Comparison of ENCODE assay signal across 8 cellular contexts in the genomic region with DNA sequence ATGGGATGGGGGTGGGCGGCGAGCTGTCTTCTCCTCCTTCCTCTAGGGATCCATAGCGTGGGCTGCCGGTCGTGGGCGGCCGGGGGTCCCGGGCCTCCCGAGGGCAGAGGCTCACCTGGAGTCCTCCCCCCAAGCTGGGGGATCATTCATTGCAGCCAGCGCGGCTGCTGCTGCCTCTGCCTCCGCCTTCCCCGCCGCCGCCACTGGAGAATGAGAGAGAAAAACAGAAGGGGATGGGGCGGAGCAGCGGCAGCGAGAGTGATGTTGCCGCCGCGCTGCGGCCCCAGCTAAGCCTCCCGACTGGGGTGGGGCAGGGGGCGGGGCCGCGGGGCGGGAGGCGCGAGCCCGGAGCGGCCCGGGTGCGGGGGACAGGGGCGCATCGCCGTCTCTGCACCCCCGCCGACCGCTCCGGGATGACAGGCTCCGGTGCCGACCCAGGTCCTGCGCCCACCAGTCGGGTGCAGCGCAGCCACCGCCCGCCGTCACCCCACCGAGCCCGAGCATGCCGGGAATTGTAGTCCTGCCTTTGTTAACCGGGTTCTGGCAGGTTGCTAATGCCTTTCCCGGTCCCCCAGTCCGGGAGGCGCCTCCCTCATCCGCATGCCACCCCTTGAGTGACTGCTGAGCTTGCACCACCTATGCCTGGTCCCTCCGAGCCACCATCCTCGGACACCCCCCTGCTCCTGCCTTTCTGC. TPM values are rescaled to one million over a fixed set of nuclear protein-coding genes. Genes with fewer than 3 reads are reported as not detected.
A peak's percentile ranks its signal among the peaks of the same experiment; 100 is the strongest.
DNase-seq lines count a peak whose midpoint lies in the region; ATAC-seq and TF ChIP-seq lines count a peak whose summit lies in the region.

Gene KIF3C (minus strand): TSS at position 225 of the 695 bp plus-strand sequence. CDS start 580 bp downstream, outside the sequence.

- no peak for TF ChIP-seq CTCF in AG04449 (IDR thresholded peaks at IDR 0.05; ENCODE audit: insufficient read depth, low read length, missing control alignments)
- TF ChIP-seq CTCF in endothelial cell (IDR thresholded peaks at IDR 0.05; ENCODE audit: unreplicated experiment), result no peak

- no peaks in the 10 kb centered on the region for H3K9me3 ChIP-seq in mesodermal cell (ENCODE audit: control insufficient read depth, low read length)

- peaks cover 28% of the 10 kb centered on the region for H3K36me3 ChIP-seq in mesodermal cell (ENCODE audit: control insufficient read depth, insufficient read depth, low read length)

- peak within 1 kb of the TSS; percentile 45 for H3K27ac ChIP-seq in mesodermal cell (ENCODE audit: low read depth, low read length, severe bottlenecking)

- POLR2A ChIA-PET in AG04449 (lab: Yijun Ruan, JAX), result no interaction called here

- peaks cover 48% of the 10 kb centered on the region for H3K4me1 Mint-ChIP-seq in endothelial cell (ENCODE audit: unreplicated experiment)

- peak; percentile 83 for ATAC-seq in GM19043 (IDR thresholded peaks at IDR 0.05; ENCODE audit: low read depth, unreplicated experiment)
- ATAC-seq in HG03571 (IDR thresholded peaks at IDR 0.05; ENCODE audit: unreplicated experiment), result peak; percentile 69

- peaks cover 7% of the 10 kb centered on the region for H3K27me3 Mint-ChIP-seq in endothelial cell (ENCODE audit: unreplicated experiment)

- WGBS in mesodermal cell (ENCODE audit: insufficient coverage in 2 of 2), 2 experiments, result 1 to 2% methylated on average over 14 to 49 of the region's 58 CpGs

- peak within 1 kb of the TSS; percentile 84 for H3K27ac Mint-ChIP-seq in endothelial cell (ENCODE audit: unreplicated experiment)

- no peak for DNase-seq in AG04449 (ENCODE audit: low read depth, low spot score)
- DNase-seq in NOMO-1 (lab: John Stamatoyannopoulos, UW; ENCODE audit: unreplicated experiment in 2 of 2), result peak; percentile 59 to 68
- peak; percentile 30 for DNase-seq in activated CD8-positive, alpha-beta memory T cell treated with anti-CD3 and anti-CD28 coated beads, Interleukin-2, amount 50 U/mL, for 24 hours (ENCODE audit: extremely low read depth)
- peak; percentile 73 for DNase-seq in endothelial cell (ENCODE audit: low spot score)
- peak; percentile 38 for DNase-seq in stimulated activated CD8-positive, alpha-beta memory T cell treated with anti-CD3 and anti-CD28 coated beads, Interleukin-15, amount 100 ng/mL, for 24 hours (ENCODE audit: low read depth)

- H3K9me3 Mint-ChIP-seq in endothelial cell (ENCODE audit: unreplicated experiment), result no peaks in the 10 kb centered on the region

- H3K4me1 ChIP-seq in mesodermal cell (ENCODE audit: control insufficient read depth, insufficient read depth, low read length, poor library complexity, severe bottlenecking), result peaks cover 26% of the 10 kb centered on the region

- peak within 1 kb of the TSS; percentile 72 for H3K4me3 ChIP-seq in AG04449 (ENCODE audit: low read depth, low read length)
- peak within 1 kb of the TSS; percentile 79 for H3K4me3 ChIP-seq in mesodermal cell (ENCODE audit: extremely low read depth, insufficient read depth, low read length, poor library complexity, severe bottlenecking)

- CTCF ChIA-PET in AG04449 (lab: Yijun Ruan, JAX), result interaction anchor here (1.3 to 4.9 kb wide), 4 partner anchors 8 to 163 kb away, joined by 3 to 27 read pairs (median 10); no protein-coding TSS in a partner anchor

- peak within 1 kb of the TSS; percentile 94 for H3K4me3 Mint-ChIP-seq in endothelial cell (ENCODE audit: unreplicated experiment)

- peaks cover 17% of the 10 kb centered on the region for H3K36me3 Mint-ChIP-seq in endothelial cell (ENCODE audit: low read depth, unreplicated experiment)

RNA-seq across cellular contexts. Expression of gene KIF3C, which starts in this region (rescaled TPM):
- 78.1 TPM for total RNA-seq in endothelial cell (ENCODE audit: unreplicated experiment)
- polyA plus RNA-seq in mesodermal cell (2013, experiment 1 of 2), result 48.1 TPM
- 37.7 TPM for polyA plus RNA-seq in mesodermal cell (2013, experiment 2 of 2)
